In the genomic region with DNA sequence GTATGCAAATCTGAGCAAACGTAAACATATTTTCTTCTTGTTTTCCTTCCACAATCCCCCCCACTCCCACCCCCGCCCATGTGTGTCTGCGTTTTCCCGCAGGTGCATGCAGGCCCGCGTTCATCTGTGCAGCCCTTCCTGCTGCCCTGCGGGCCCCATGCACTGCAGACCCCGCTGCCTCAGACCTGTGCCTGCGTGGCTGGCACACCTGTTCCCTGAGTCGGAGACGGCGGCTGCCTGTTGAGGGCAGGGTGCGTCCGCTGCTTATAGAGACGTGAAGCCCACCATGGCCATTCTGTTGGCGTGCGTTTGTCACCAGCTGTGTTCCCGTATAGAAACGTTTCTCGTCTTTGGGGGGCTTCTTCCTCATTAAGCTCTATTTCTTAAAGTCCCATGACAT, we compare ENCODE assay signal across 13 cellular contexts. TPM values are rescaled to one million over a fixed set of nuclear protein-coding genes. Genes with fewer than 3 reads are reported as not detected.
A peak's percentile ranks its signal among the peaks of the same experiment; 100 is the strongest.
DNase-seq lines count a peak whose midpoint lies in the region; ATAC-seq and TF ChIP-seq lines count a peak whose summit lies in the region.
"Had no signal": no experiment of that assay in that cellular context is flagged by ENCODE, and none has a peak within 500 bp of the region (broad histone marks: within the 10 kb centered on the region; RNA-seq: fewer than 3 reads in every experiment).

No MANE protein-coding gene starts in this region.

- no peak overlapping the region for H3K27ac ChIP-seq in Panc1 (ENCODE audit: low read length)
- no peak overlapping the region for H3K27ac ChIP-seq in lower lobe of right lung
- H3K27ac ChIP-seq in stomach, result no peak overlapping the region
- H3K27ac ChIP-seq: HL-60 had no signal

- H3K4me3 ChIP-seq in Panc1 (ENCODE audit: low read depth in 2 of 2, low read length in 2 of 2), result no peak overlapping the region
- no peak overlapping the region for H3K4me3 ChIP-seq in lower lobe of right lung
- no peak overlapping the region for H3K4me3 ChIP-seq in stomach

- BruUV-seq in Panc1 (replicated peaks; lab: Mats Ljungman, UMichigan), result TSS peak; percentile 53

- H3K4me1 ChIP-seq in Panc1 (ENCODE audit: control insufficient read depth, insufficient read depth, low read length) (no peaks in the 10 kb centered on the region), lower lobe of right lung (no peaks in the 10 kb centered on the region), stomach (peaks cover 0 to 3% (median 0%) of the 10 kb centered on the region in 4 donors)

- ATAC-seq in left ventricle myocardium superior (no peak), Right ventricle myocardium inferior (no peak), Panc1 (no peak), lower lobe of right lung (no peak)
- ATAC-seq: HCT116 had no signal

- WGBS in stomach, 5 donors, result 92 to 94% (median 93%) methylated on average over 20 of the region's 20 CpGs

- H3K27me3 ChIP-seq in Panc1 (ENCODE audit: control insufficient read depth, insufficient read depth, low read length) (no peaks in the 10 kb centered on the region), lower lobe of right lung (ENCODE audit: low read depth) (no peaks in the 10 kb centered on the region), stomach (no peaks in the 10 kb centered on the region)

- TF ChIP-seq POLR2A in stomach (IDR thresholded peaks at IDR 0.05), result no peak

- no peak for TF ChIP-seq CTCF in Panc1 (IDR thresholded peaks at IDR 0.05)
- TF ChIP-seq CTCF in lower lobe of right lung (IDR thresholded peaks at IDR 0.05), result no peak
- no peak for TF ChIP-seq CTCF in stomach (IDR thresholded peaks at IDR 0.05)

- intact Hi-C loops in left ventricle myocardium superior (cut with micrococcal nuclease), result no loop called here
- intact Hi-C loops in Right ventricle myocardium inferior (cut with DNase I), result no loop called here
- intact Hi-C loops in Panc1 (cut with micrococcal nuclease; ENCODE audit: unreplicated experiment), result no loop called here
- intact Hi-C loops in lower lobe of right lung (cut with DNase I), result no loop called here
- intact Hi-C loops in stomach (cut with DNase I; ENCODE audit: low total_unique reads), result no loop called here

- POLR2A ChIA-PET in Panc1 (lab: Charles Lee), result no interaction called here

- H3K9me3 ChIP-seq in Panc1 (ENCODE audit: control insufficient read depth, insufficient read depth, low read depth, low read length) (no peaks in the 10 kb centered on the region), lower lobe of right lung (no peaks in the 10 kb centered on the region), stomach (peaks cover 0 to 12% (median 2%) of the 10 kb centered on the region in 4 donors)

- CTCF ChIA-PET in Panc1 (lab: Charles Lee), result no interaction called here

- in situ Hi-C loops in Panc1 (cut with HindIII; ENCODE audit: low pct_unique_long_range_greater_than_20kb, low sequenced_read_pairs), result no loop called here

- no peak for TF ChIP-seq EP300 in stomach (IDR thresholded peaks at IDR 0.05)

- DNase-seq in left ventricle myocardium superior, result peak; percentile 27
- no peak for DNase-seq in Right ventricle myocardium inferior (ENCODE audit: missing footprints)
- DNase-seq in Panc1 (ENCODE audit: low read depth, low spot score), result no peak
- peak; percentile 30 for DNase-seq in lower lobe of right lung
- DNase-seq in cortex of kidney (lab: John Stamatoyannopoulos, UW), result no peak
- DNase-seq in stomach, result no peak
- no peak for DNase-seq in stimulated activated CD4-positive, alpha-beta T cell treated with anti-CD3 and anti-CD28 coated beads, Interleukin-2, amount 100 ng/mL, for 48 hours
- DNase-seq: C1 segment of cervical spinal cord; Calu3; CD4-positive, alpha-beta T cell; DMS 273 treated with DMSO at 0.1 percent for 48 hours had no signal

- H3K36me3 ChIP-seq in Panc1 (ENCODE audit: control insufficient read depth, insufficient read depth, low read length) (no peaks in the 10 kb centered on the region), lower lobe of right lung (peaks cover 49% of the 10 kb centered on the region), stomach (peaks cover 33 to 74% (median 70%) of the 10 kb centered on the region in 4 donors)

RNA-seq across cellular contexts. Expression of a gene that starts 51.5 kb away (rescaled TPM):
- total RNA-seq in left ventricle myocardium superior (20.9 TPM), Right ventricle myocardium inferior (21.7 TPM), Panc1 (2021; ENCODE audit: unreplicated experiment) (44.6 TPM), lower lobe of right lung (44.8 TPM), stomach (100 to 1,000 TPM in 2 of 5 donors, 10 to 100 TPM in 3; 45.2 to 140 (median 82.6) TPM)
- polyA plus RNA-seq in Panc1 (2012; ENCODE audit: insufficient read length), result 65.6 TPM
- 10 to 100 TPM; 24.7 to 48.9 (median 24.9) TPM for polyA plus RNA-seq in stomach

Comparison
In these comparisons a context has a peak if more than half of its experiments do, and no peak if none do; other contexts are left out.
1. DNase-seq: peak in left ventricle myocardium superior (single experiment) and lower lobe of right lung (single experiment); none in Right ventricle myocardium inferior (single experiment), Panc1 (single experiment), cortex of kidney (single experiment), stomach (single experiment) and stimulated activated CD4-positive, alpha-beta T cell treated with anti-CD3 and anti-CD28 coated beads, Interleukin-2, amount 100 ng/mL, for 48 hours (0 of 2).